Comparison of ENCODE assay signal across 11 cellular contexts in genomic region chr1:226523646-226524406, GRCh38. TPM values are rescaled to one million over a fixed set of nuclear protein-coding genes. Genes with fewer than 3 reads are reported as not detected.
"Had no signal": no experiment of that assay in that cellular context is flagged by ENCODE, and none has a peak within 500 bp of the region (broad histone marks: within the 10 kb centered on the region; RNA-seq: fewer than 3 reads in every experiment).

No MANE protein-coding gene starts in this region.

- H3K27ac ChIP-seq: testis had no signal

- H3K4me3 ChIP-seq: testis, tibial nerve had no signal

- H3K27me3 ChIP-seq: testis, tibial nerve had no signal

- H3K9me3 ChIP-seq: testis had no signal

- DNase-seq: effector CD4-positive, alpha-beta T cell; foreskin melanocyte; mesendoderm; naive B cell; posterior cingulate gyrus; stimulated activated CD4-positive, alpha-beta T cell treated with anti-CD3 and anti-CD28 coated beads, Interleukin-4, amount 100 ng/mL, for 1 hour; stimulated activated CD8-positive, alpha-beta memory T cell treated with anti-CD3 and anti-CD28 coated beads, Interleukin-4, amount 100 ng/mL, for 48 hours; testis had no signal

- ATAC-seq: stimulated activated effector memory CD8-positive, alpha-beta T cell treated with anti-CD3 and anti-CD28 coated beads, Interleukin-12 subunit alpha, Interleukin-12 subunit beta, amount 100 ng/mL, for 72 hours had no signal

- H3K36me3 ChIP-seq: tibial nerve had no signal

RNA-seq across cellular contexts. Expression of gene STUM, which starts 24.7 kb away (rescaled TPM):
- total RNA-seq: pulmonary artery endothelial cell had no signal
